In genomic region chr3:106183762-106184391, GRCh38 we compare ENCODE assay signal across 9 cellular contexts.
DNase-seq lines count a peak whose midpoint lies in the region; ATAC-seq, FAIRE-seq and TF ChIP-seq lines count a peak whose summit lies in the region.
"Had no signal": no experiment of that assay in that cellular context is flagged by ENCODE, and none has a peak within 500 bp of the region (broad histone marks: within the 10 kb centered on the region; RNA-seq: fewer than 3 reads in every experiment).

No MANE protein-coding gene starts in this region.

- H4K8ac ChIP-seq in H1 (ENCODE audit: extremely low read depth, insufficient read depth, low read length), result no peak overlapping the region

- H2AFZ ChIP-seq in H1 (ENCODE audit: low read length), result 0 out of 2 replicates have a peak overlapping the region, but pooled peaks have one; percentile 37

- DNase-seq in AG04450 (ENCODE audit: low read depth, low spot score) (peak; percentile 43), LHCN-M2 (ENCODE audit: low read depth) (peak; percentile 68), H1 (ENCODE audit: low read depth in 1 of 2, low spot score in 2 of 2) (no peak)
- DNase-seq: GF-D8 had no signal

- H2AK5ac ChIP-seq in H1 (ENCODE audit: low read depth, low read length), result no peak overlapping the region

- no peaks in the 10 kb centered on the region for H3K4me1 ChIP-seq in H1 (replicated peaks in 1 of 4; ENCODE audit: control insufficient read depth in 3 of 4, insufficient read depth in 4 of 4, low read length in 3 of 4)

- no peaks in the 10 kb centered on the region for H3K23me2 ChIP-seq in H1 (ENCODE audit: low read depth, low read length)

- no peak for TF ChIP-seq POLR2A in H1 (IDR thresholded peaks at IDR 0.05; ENCODE audit: control extremely low read depth in 1 of 2, low read depth in 2 of 2, low read length in 2 of 2)

- CTCF ChIA-PET in AG04450 (lab: Charles Lee) (no interaction called here), H1 (lab: Charles Lee; ENCODE audit: partially characterized antibody) (no interaction called here)

- H3K23ac ChIP-seq in H1 (ENCODE audit: insufficient read length), result no peak overlapping the region

- 100% methylated on average over 1 of the region's 1 CpG; no CpG with 5 or more reads in 1 of the 2 experiments for WGBS in H1 (ENCODE audit: extremely low coverage in 1 of 2, insufficient coverage in 1 of 2, insufficient read length in 1 of 2, insufficient replicate concordance in 2 of 2, low coverage in 1 of 2, low lambda C conversion rate in 2 of 2, missing lambda C conversion rate in 1 of 2), 2 experiments

- H2BK12ac ChIP-seq in H1 (ENCODE audit: low read depth, low read length), result no peak overlapping the region

- H3K79me1 ChIP-seq in H1 (ENCODE audit: low read depth, low read length), result no peaks in the 10 kb centered on the region

- H3K27ac ChIP-seq in AG04450 (ENCODE audit: low read depth, low read length), result no peak overlapping the region
- H3K27ac ChIP-seq in H1 (ENCODE audit: low read depth, low read length), result no peak overlapping the region

- H3K27me3 ChIP-seq in AG04450 (ENCODE audit: control insufficient read depth, insufficient read depth, low read length) (no peaks in the 10 kb centered on the region), H1 (replicated peaks in 1 of 4; ENCODE audit: control insufficient read depth in 3 of 4, extremely low read depth in 1 of 4, insufficient read depth in 3 of 4, low read length in 3 of 4) (no peaks in the 10 kb centered on the region)

- H3K79me2 ChIP-seq in H1 (ENCODE audit: control insufficient read depth in 1 of 2, insufficient read depth in 2 of 2, low read length in 2 of 2), result no peaks in the 10 kb centered on the region

- no peak overlapping the region for H3K9ac ChIP-seq in H1 (replicated peaks in 1 of 4; ENCODE audit: extremely low read depth in 1 of 4, low read depth in 3 of 4, low read length in 3 of 4)

- TF ChIP-seq CTCF in AG04450 (IDR thresholded peaks at IDR 0.05; ENCODE audit: low read depth, low read length) (no peak), H1 (IDR thresholded peaks at IDR 0.05; ENCODE audit: control extremely low read depth in 1 of 3, insufficient read depth in 1 of 3, low read depth in 1 of 3, low read length in 3 of 3) (no peak)

- H3K4me3 ChIP-seq in AG04450 (ENCODE audit: low read depth, low read length) (no peak overlapping the region), H1 (ENCODE audit: extremely low read depth in 1 of 4, insufficient read depth in 2 of 4, low read depth in 3 of 4, low read length in 4 of 4) (no peak overlapping the region)

- no peak for FAIRE-seq in H1 (lab: Jason Lieb, UNC)

- peak; percentile 35 for ATAC-seq in GM19324 (IDR thresholded peaks at IDR 0.05; ENCODE audit: low FRiP score, unreplicated experiment)
- no peak for ATAC-seq in GM18873 (IDR thresholded peaks at IDR 0.05; ENCODE audit: low FRiP score, unreplicated experiment)
- ATAC-seq in HG02623 (IDR thresholded peaks at IDR 0.05; ENCODE audit: unreplicated experiment), result no peak
- ATAC-seq in HG03095 (IDR thresholded peaks at IDR 0.05; ENCODE audit: unreplicated experiment), result no peak
- ATAC-seq in HG02678 (IDR thresholded peaks at IDR 0.05; ENCODE audit: unreplicated experiment), result no peak

- no peak overlapping the region for H3K4ac ChIP-seq in H1 (replicated peaks; ENCODE audit: insufficient read length, low read depth, low read length)

- TF ChIP-seq RAD21 in H1 (IDR thresholded peaks at IDR 0.05 in 1 of 2, conservative IDR thresholded peaks at IDR 0.05 in 1 of 2; ENCODE audit: low read depth in 2 of 2, low read length in 2 of 2), result no peak

- TF ChIP-seq EP300 in H1 (IDR thresholded peaks at IDR 0.05; ENCODE audit: borderline replicate concordance in 1 of 2, low read depth in 2 of 2, low read length in 2 of 2), result no peak

- H4K91ac ChIP-seq in H1 (replicated peaks; ENCODE audit: insufficient read length, low read length), result no peak overlapping the region

- no peaks in the 10 kb centered on the region for H3K9me3 ChIP-seq in AG04450 (ENCODE audit: control insufficient read depth, insufficient read depth, low read length)
- no peaks in the 10 kb centered on the region for H3K9me3 ChIP-seq in H1 (ENCODE audit: insufficient read depth in 2 of 2, low read depth in 1 of 2, low read length in 1 of 2)

- no peak overlapping the region for H3K56ac ChIP-seq in H1 (replicated peaks; ENCODE audit: insufficient read length, low read depth, low read length)

- no peak overlapping the region for H2BK5ac ChIP-seq in H1 (ENCODE audit: low read depth, low read length)

- H2BK20ac ChIP-seq in H1 (ENCODE audit: low read length), result no peak overlapping the region

- H3K4me2 ChIP-seq in H1 (ENCODE audit: insufficient read depth in 1 of 2, low read depth in 2 of 2, low read length in 2 of 2), result no peak overlapping the region

- H3K18ac ChIP-seq in H1 (ENCODE audit: extremely low read depth, low read length), result no peak overlapping the region

- H2BK120ac ChIP-seq in H1 (replicated peaks; ENCODE audit: low read depth, low read length), result no peak overlapping the region

- no peaks in the 10 kb centered on the region for H4K20me1 ChIP-seq in H1 (replicated peaks in 1 of 2; ENCODE audit: control insufficient read depth in 1 of 2, insufficient read depth in 2 of 2, low read length in 2 of 2)

- POLR2A ChIA-PET in AG04450 (lab: Yijun Ruan, JAX), result no interaction called here
- POLR2A ChIA-PET in H1 (lab: Charles Lee; ENCODE audit: partially characterized antibody), result no interaction called here

- no peak overlapping the region for H3K14ac ChIP-seq in H1 (ENCODE audit: insufficient read length)

- no peak overlapping the region for H2BK15ac ChIP-seq in H1 (ENCODE audit: low read length)

- no peaks in the 10 kb centered on the region for H3K36me3 ChIP-seq in H1 (ENCODE audit: control insufficient read depth in 2 of 4, insufficient read depth in 4 of 4, low read length in 3 of 4)

- no peak overlapping the region for H4K5ac ChIP-seq in H1 (ENCODE audit: insufficient read length, low read depth, low read length)

TF ChIP-seq in H1, 55 proteins besides CTCF, POLR2A, EP300 and RAD21 (continues in another document):
- TF ChIP-seq SP1 (IDR thresholded peaks at IDR 0.05; ENCODE audit: low read depth, low read length) (no peak), SIRT6 (IDR thresholded peaks at IDR 0.05; ENCODE audit: low read length) (no peak), KDM4A (IDR thresholded peaks at IDR 0.05; ENCODE audit: low read depth, low read length, severe bottlenecking) (no peak)

Comparison
In these comparisons a context has a peak if more than half of its experiments do, and no peak if none do; other contexts are left out.
1. DNase-seq: peak in AG04450 (single experiment) and LHCN-M2 (single experiment); none in H1 (0 of 2).